ENCODE assay signal across 1 cellular context in the genomic region with DNA sequence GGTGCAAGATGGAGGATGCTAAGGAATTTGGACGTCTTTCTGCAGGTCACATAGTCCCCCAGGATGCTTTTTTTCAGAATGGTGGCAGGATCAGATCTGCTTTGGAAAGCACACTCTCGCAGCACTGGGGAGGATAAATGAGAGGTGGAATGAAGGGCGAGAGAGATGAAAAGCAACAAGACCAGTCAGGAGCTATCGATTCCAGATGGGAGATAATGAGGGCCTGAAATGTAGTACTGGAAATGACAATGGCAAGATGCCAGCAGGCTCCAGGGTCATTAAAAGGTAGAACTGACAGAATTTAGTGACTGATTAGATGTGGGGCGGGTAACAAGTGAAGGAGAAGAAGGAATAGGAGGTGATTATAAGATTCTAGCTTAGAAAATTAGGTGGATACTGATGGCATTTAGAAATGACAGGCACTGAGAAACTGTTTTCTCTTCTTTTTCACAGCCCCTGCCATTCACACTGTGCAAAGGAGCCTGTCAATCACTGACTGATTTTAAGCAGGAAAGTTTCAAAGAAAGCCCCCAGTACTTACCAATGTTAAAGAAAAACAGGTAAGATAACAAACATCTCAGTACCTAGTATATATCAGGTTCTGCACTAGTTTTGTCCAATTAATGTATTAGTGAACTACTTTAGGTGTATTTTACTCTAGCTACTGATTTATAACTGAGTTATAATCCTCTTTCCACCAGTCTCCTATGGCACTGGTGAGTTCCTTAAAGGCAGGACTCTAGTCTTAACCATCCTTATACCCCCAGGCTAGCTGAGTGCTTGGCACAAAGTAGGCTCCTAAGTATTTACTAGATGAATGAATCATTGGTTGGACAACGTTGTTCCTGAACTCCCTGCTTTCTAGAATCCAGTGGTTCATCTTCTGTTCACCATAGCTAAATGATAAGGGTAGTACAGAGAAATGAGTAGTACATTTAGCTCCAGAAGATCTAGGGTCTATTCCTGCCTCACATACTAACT.
A peak's percentile ranks its signal among the peaks of the same experiment; 100 is the strongest.
TF ChIP-seq lines count a peak whose summit lies in the region.

No MANE protein-coding gene starts in this region.

TF ChIP-seq in K562, 482 proteins besides CTCF, POLR2A, EP300 and RAD21 (continued from another document):
- TF ChIP-seq, protein P1, sequence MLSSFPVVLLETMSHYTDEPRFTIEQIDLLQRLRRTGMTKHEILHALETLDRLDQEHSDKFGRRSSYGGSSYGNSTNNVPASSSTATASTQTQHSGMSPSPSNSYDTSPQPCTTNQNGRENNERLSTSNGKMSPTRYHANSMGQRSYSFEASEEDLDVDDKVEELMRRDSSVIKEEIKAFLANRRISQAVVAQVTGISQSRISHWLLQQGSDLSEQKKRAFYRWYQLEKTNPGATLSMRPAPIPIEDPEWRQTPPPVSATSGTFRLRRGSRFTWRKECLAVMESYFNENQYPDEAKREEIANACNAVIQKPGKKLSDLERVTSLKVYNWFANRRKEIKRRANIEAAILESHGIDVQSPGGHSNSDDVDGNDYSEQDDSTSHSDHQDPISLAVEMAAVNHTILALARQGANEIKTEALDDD (IDR thresholded peaks at IDR 0.05) = 0 out of 2 replicates have a peak, but pooled peaks have one; percentile 4
- TF ChIP-seq EWSR1 (IDR thresholded peaks at IDR 0.05; ENCODE audit: borderline replicate concordance, low read depth, partially characterized antibody) (no peak), NFIC (IDR thresholded peaks at IDR 0.05) (peak; percentile 75), TCFL5 (CRISPR knock-in tag; conservative IDR thresholded peaks at IDR 0.05) (no peak), ZNF764 (CRISPR knock-in tag; IDR thresholded peaks at IDR 0.05; ENCODE audit: low read depth) (no peak), MEIS2 (IDR thresholded peaks at IDR 0.05; ENCODE audit: partially characterized antibody) (no peak), TAF15 (IDR thresholded peaks at IDR 0.05; ENCODE audit: low read depth, low read length) (no peak)
- TF ChIP-seq, protein P2, sequence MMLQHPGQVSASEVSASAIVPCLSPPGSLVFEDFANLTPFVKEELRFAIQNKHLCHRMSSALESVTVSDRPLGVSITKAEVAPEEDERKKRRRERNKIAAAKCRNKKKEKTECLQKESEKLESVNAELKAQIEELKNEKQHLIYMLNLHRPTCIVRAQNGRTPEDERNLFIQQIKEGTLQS (IDR thresholded peaks at IDR 0.05) = no peak
- TF ChIP-seq, protein P2 (CRISPR knock-in tag; conservative IDR thresholded peaks at IDR 0.05) = no peak
